10 cellular contexts compared by ENCODE assay signal in the genomic region with DNA sequence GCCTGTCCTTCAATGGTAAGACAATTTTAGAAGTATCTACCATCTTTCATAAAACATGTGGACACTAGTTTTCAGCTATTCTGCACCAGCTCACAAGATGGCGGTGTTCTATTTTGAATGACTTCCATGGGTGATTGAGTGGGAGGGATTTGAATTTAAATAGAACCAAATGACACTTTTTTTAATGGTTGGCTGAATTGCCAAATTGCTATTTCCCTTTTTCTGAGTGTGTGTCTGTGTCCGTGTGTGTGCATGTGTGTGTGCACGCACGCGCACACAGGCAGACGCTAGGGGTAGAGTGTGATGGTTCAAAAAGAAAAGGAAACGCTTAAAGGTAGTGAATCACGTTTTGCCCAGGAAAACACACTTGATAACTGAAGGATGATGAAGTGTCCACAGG.
DNase-seq lines count a peak whose midpoint lies in the region; ATAC-seq and TF ChIP-seq lines count a peak whose summit lies in the region.
"Had no signal": no experiment of that assay in that cellular context is flagged by ENCODE, and none has a peak within 500 bp of the region (broad histone marks: within the 10 kb centered on the region; RNA-seq: fewer than 3 reads in every experiment).

No MANE protein-coding gene starts in this region.

- DNase-seq in GM12864 (ENCODE audit: low read depth) (peak; percentile 24), MV-4-11 (lab: John Stamatoyannopoulos, UW) (peak; percentile 92), neural progenitor cell (ENCODE audit: low spot score) (peak; percentile 31), omental fat pad (ENCODE audit: low spot score) (no peak), D341Med (ENCODE audit: low spot score) (no peak), adrenal gland (no peak), NCI-H2107 (lab: John Stamatoyannopoulos, UW) (no peak)
- DNase-seq in activated naive CD4-positive, alpha-beta T cell treated with anti-CD3 and anti-CD28 coated beads, Interleukin-2, amount 50 U/mL, for 16 hours: peak; percentile 10
- DNase-seq: stomach had no signal

- H3K27me3 Mint-ChIP-seq in neural progenitor cell (ENCODE audit: insufficient read depth, low read depth): no peaks in the 10 kb centered on the region

- TF ChIP-seq POLR2A in adrenal gland (IDR thresholded peaks at IDR 0.05): no peak

- H3K27ac Mint-ChIP-seq in neural progenitor cell: no peak overlapping the region

- H3K4me3 ChIP-seq in GM12864 (ENCODE audit: low read depth, low read length) (no peak overlapping the region), neural progenitor cell (no peak overlapping the region), adrenal gland (no peak overlapping the region)
- H3K4me3 ChIP-seq: lung, stomach had no signal

- H3K9me3 ChIP-seq in neural progenitor cell (ENCODE audit: low read depth): no peaks in the 10 kb centered on the region
- no peaks in the 10 kb centered on the region for H3K9me3 ChIP-seq in adrenal gland (replicated peaks in 1 of 3)
- H3K9me3 ChIP-seq: stomach had no signal

- peak overlapping the region; percentile 80 for H2AFZ ChIP-seq in neural progenitor cell (replicated peaks)

- intact Hi-C loops in adrenal gland (cut with DNase I): no loop called here

- H3K4me1 Mint-ChIP-seq in neural progenitor cell: no peaks in the 10 kb centered on the region

- no peak overlapping the region for H3K9ac ChIP-seq in neural progenitor cell

- no peaks in the 10 kb centered on the region for H3K36me3 ChIP-seq in neural progenitor cell
- no peaks in the 10 kb centered on the region for H3K36me3 ChIP-seq in adrenal gland (replicated peaks in 1 of 2)
- H3K36me3 ChIP-seq: stomach had no signal

- H3K27me3 ChIP-seq in neural progenitor cell (no peaks in the 10 kb centered on the region), adrenal gland (no peaks in the 10 kb centered on the region)
- H3K27me3 ChIP-seq: stomach had no signal

- ATAC-seq in omental fat pad (ENCODE audit: low FRiP score): no peak

- TF ChIP-seq CTCF in GM12864 (IDR thresholded peaks at IDR 0.05; ENCODE audit: low read depth, low read length, missing control alignments): peak; percentile 38
- peak; percentile 53 for TF ChIP-seq CTCF in neural progenitor cell (IDR thresholded peaks at IDR 0.05)
- TF ChIP-seq CTCF in omental fat pad (IDR thresholded peaks at IDR 0.05): no peak
- no peak for TF ChIP-seq CTCF in adrenal gland (IDR thresholded peaks at IDR 0.05)

- H3K4me3 Mint-ChIP-seq in neural progenitor cell: no peak overlapping the region

- no peak overlapping the region for H3K27ac ChIP-seq in neural progenitor cell
- H3K27ac ChIP-seq in adrenal gland: no peak overlapping the region
- H3K27ac ChIP-seq: stomach had no signal

- no peaks in the 10 kb centered on the region for H3F3A ChIP-seq in neural progenitor cell (ENCODE audit: low read depth)

- H3K79me2 ChIP-seq in neural progenitor cell (ENCODE audit: low read depth): no peaks in the 10 kb centered on the region

- no peaks in the 10 kb centered on the region for H3K36me3 Mint-ChIP-seq in neural progenitor cell

- 67 to 78% (median 70%) methylated on average over 7 to 8 of the region's 8 CpGs for WGBS in adrenal gland, 4 donors

- no peaks in the 10 kb centered on the region for H3K9me3 Mint-ChIP-seq in neural progenitor cell

- H3K4me1 ChIP-seq in neural progenitor cell: no peaks in the 10 kb centered on the region
- H3K4me1 ChIP-seq in adrenal gland (replicated peaks in 1 of 2): no peaks in the 10 kb centered on the region

- no peak overlapping the region for H3K4me2 ChIP-seq in neural progenitor cell

- H4K20me1 ChIP-seq in neural progenitor cell (ENCODE audit: low read depth): no peaks in the 10 kb centered on the region

Comparison
In these comparisons a context has a peak if more than half of its experiments do, and no peak if none do; other contexts are left out.
1. DNase-seq: peak in GM12864 (single experiment), MV-4-11 (single experiment), activated naive CD4-positive, alpha-beta T cell treated with anti-CD3 and anti-CD28 coated beads, Interleukin-2, amount 50 U/mL, for 16 hours (single experiment) and neural progenitor cell (single experiment); none in omental fat pad (single experiment), D341Med (single experiment), adrenal gland (0 of 7) and NCI-H2107 (single experiment).
2. CTCF ChIP-seq: peak in GM12864 (single experiment) and neural progenitor cell (single experiment); none in omental fat pad (0 of 3) and adrenal gland (0 of 6).